20 cellular contexts compared by ENCODE assay signal in the genomic region with DNA sequence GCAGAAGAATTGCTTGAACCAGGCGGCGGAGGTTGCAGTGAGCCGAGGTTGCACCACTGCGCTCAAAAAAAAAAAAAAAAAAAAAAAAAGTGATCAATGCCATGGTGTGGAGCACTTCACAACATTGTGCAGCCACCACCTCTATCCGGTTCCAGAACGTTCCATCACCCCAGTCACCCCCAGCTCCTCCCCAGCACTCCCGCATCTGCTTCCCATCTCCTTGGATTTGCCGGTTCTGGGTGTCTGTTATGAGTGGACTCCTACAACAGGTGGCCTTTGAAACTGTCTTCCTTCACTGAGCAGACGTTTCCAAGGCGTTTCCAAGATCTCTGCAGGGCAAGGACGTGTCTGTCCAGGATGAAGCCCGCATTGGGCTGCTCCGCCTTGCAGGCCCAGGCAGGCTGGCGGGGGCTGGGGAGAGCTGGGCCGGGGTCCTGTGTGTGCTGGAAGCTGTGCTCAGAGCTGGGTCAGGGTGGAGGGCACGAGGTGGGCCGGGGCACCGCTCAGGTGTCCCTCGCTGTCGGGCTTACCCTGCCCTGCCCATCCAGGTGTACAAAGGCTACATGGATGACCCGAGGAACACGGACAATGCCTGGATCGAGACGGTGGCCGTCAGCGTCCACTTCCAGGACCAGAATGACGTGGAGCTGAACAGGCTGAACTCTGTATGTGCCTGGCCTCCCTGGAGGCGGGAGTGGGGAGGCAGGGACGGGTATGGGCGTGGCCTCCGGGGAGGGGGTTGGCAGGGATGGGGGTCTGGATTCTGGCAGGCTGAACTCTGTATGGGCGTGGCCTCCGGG.
"Had no signal": no experiment of that assay in that cellular context is flagged by ENCODE, and none has a peak within 500 bp of the region (broad histone marks: within the 10 kb centered on the region; RNA-seq: fewer than 3 reads in every experiment).

No MANE protein-coding gene starts in this region.

- H3K4me3 ChIP-seq: dorsolateral prefrontal cortex, gastroesophageal sphincter, heart right ventricle, left lung, tibial artery had no signal

- DNase-seq: activated CD4-positive, alpha-beta memory T cell treated with anti-CD3 and anti-CD28 coated beads, Interleukin-2, amount 10 ng/mL, durations not matched to agents 7 days and 5 days; activated CD4-positive, alpha-beta T cell treated with anti-CD3 and anti-CD28 coated beads for 4 hours; activated gamma-delta T cell treated with Interleukin-2 at 50 U/mL for 16 hours; activated naive CD8-positive, alpha-beta T cell treated with anti-CD3 and anti-CD28 coated beads, Interleukin-2, amount 10 ng/mL, durations not matched to agents 7 days and 5 days; activated T-cell treated with anti-CD3 and anti-CD28 coated beads, Interleukin-2, amount 50 U/mL, for 72 hours; brain microvascular endothelial cell; cerebellar nuclear complex; erythroblast; stimulated activated CD4-positive, alpha-beta T cell treated with anti-CD3 and anti-CD28 coated beads, Interleukin-2, amount 100 ng/mL, for 48 hours; stimulated activated naive B cell treated with anti-CD40 and anti-IgM and Interleukin-4, amounts not matched to agents 10 μg/mL and 1 μg/mL and 100 μg/mL, for 72 hours; SW 1271 had no signal

- ATAC-seq: activated T-cell treated with anti-CD3 and anti-CD28 coated beads, Interleukin-2, amount 50 U/mL, for 72 hours; gastroesophageal sphincter; heart right ventricle; left lung; natural killer cell treated with Interleukin-12 subunit alpha and Interleukin-12 subunit beta and Interleukin-15 and Interleukin-18, amount 100 ng/mL, for 72 hours; stimulated activated naive B cell treated with anti-CD40 and anti-IgM and Interleukin-4, amounts not matched to agents 10 μg/mL and 1 μg/mL and 100 μg/mL, for 72 hours; WTC11 had no signal

- H3K27ac ChIP-seq: brain microvascular endothelial cell, gastroesophageal sphincter, heart right ventricle, left lung, tibial artery had no signal

- H3K27me3 ChIP-seq: brain microvascular endothelial cell, dorsolateral prefrontal cortex had no signal

- FAIRE-seq: islet of Langerhans, TTC549 had no signal

- H3K9me3 ChIP-seq: heart right ventricle, left lung, tibial artery had no signal

- H3K4me1 ChIP-seq: left lung had no signal

- H3K36me3 ChIP-seq: brain microvascular endothelial cell, gastroesophageal sphincter, tibial artery had no signal
